11 cellular contexts compared by ENCODE assay signal in genomic region chr3:188687389-188687788, GRCh38.
DNase-seq lines count a peak whose midpoint lies in the region; ATAC-seq and TF ChIP-seq lines count a peak whose summit lies in the region.
"Had no signal": no experiment of that assay in that cellular context is flagged by ENCODE, and none has a peak within 500 bp of the region (broad histone marks: within the 10 kb centered on the region; RNA-seq: fewer than 3 reads in every experiment).

No MANE protein-coding gene starts in this region.

- H3K9me3 ChIP-seq in neutrophil = no peaks in the 10 kb centered on the region
- H3K9me3 ChIP-seq: mucosa of descending colon had no signal

- no peaks in the 10 kb centered on the region for H3K36me3 Mint-ChIP-seq in chondrocyte (ENCODE audit: low read depth)

- no peak for TF ChIP-seq POLR2A in GM18505 (IDR thresholded peaks at IDR 0.05; ENCODE audit: borderline replicate concordance, extremely low read depth, insufficient read depth, insufficient read length)

- H3K4me3 Mint-ChIP-seq in chondrocyte (ENCODE audit: unreplicated experiment) = no peak overlapping the region

- H3K27me3 Mint-ChIP-seq in chondrocyte (ENCODE audit: low read depth) = no peaks in the 10 kb centered on the region

- peak overlapping the region; percentile 60 for H3K27ac Mint-ChIP-seq in chondrocyte (ENCODE audit: unreplicated experiment)

- no peaks in the 10 kb centered on the region for H3K36me3 ChIP-seq in neutrophil

- H3K4me1 Mint-ChIP-seq in chondrocyte (ENCODE audit: low read depth) = peaks cover 64% of the 10 kb centered on the region

- H3K27ac ChIP-seq in neutrophil = peak overlapping the region; percentile 79

- ATAC-seq in GM18505 (IDR thresholded peaks at IDR 0.05; ENCODE audit: unreplicated experiment) = no peak
- ATAC-seq: HepG2, mucosa of descending colon, Right ventricle myocardium inferior had no signal

- DNase-seq in EL = peak; percentile 79
- peak; percentile 40 for DNase-seq in NCI-H226
- DNase-seq in chondrocyte (ENCODE audit: low spot score) = no peak
- no peak for DNase-seq in ecto neural progenitor cell (ENCODE audit: low spot score)
- no peak for DNase-seq in NCI-H2107 treated with DMSO at 0.1 percent for 48 hours (lab: John Stamatoyannopoulos, UW; ENCODE audit: unreplicated experiment)
- DNase-seq in RPMI8226 = no peak
- DNase-seq: mucosa of descending colon had no signal

- H3K27me3 ChIP-seq in neutrophil = no peaks in the 10 kb centered on the region

- H3K4me3 ChIP-seq in neutrophil (ENCODE audit: low read depth in 1 of 2, low read length in 1 of 2) = no peak overlapping the region
- H3K4me3 ChIP-seq: mucosa of descending colon had no signal

- peaks cover 5% of the 10 kb centered on the region for H3K9me3 Mint-ChIP-seq in chondrocyte (ENCODE audit: low read depth)

- peak; percentile 70 for TF ChIP-seq CTCF in chondrocyte (IDR thresholded peaks at IDR 0.05)
- no peak for TF ChIP-seq CTCF in neutrophil (IDR thresholded peaks at IDR 0.05)

- H3K4me1 ChIP-seq in neutrophil (ENCODE audit: control insufficient read depth in 1 of 2, insufficient read depth in 1 of 2, low read depth in 1 of 2, low read length in 1 of 2) = peaks cover 35 to 49% of the 10 kb centered on the region in 2 experiments

Comparison
In these comparisons a context has a peak if more than half of its experiments do, and no peak if none do; other contexts are left out.
1. DNase-seq: peak in EL (single experiment) and NCI-H226 (single experiment); none in chondrocyte (single experiment), ecto neural progenitor cell (single experiment), NCI-H2107 treated with DMSO at 0.1 percent for 48 hours (single experiment) and RPMI8226 (single experiment).